8 cellular contexts compared by ENCODE assay signal in genomic region chr4:2416564-2417195, GRCh38. TPM values are rescaled to one million over a fixed set of nuclear protein-coding genes. Genes with fewer than 3 reads are reported as not detected.
DNase-seq lines count a peak whose midpoint lies in the region; ATAC-seq and TF ChIP-seq lines count a peak whose summit lies in the region.

No MANE protein-coding gene starts in this region.

- in situ Hi-C loops in GM23248 (cut with MboI) = no loop called here

- TF ChIP-seq CTCF in fibroblast of lung (conservative IDR thresholded peaks at IDR 0.05 in 1 of 2, IDR thresholded peaks at IDR 0.05 in 1 of 2; ENCODE audit: low read depth in 1 of 2, low read length in 2 of 2) (no peak), parathyroid adenoma (IDR thresholded peaks at IDR 0.05) (no peak)

- no peaks in the 10 kb centered on the region for H3K9me3 Mint-ChIP-seq in activated CD4-positive, alpha-beta memory T cell treated with anti-CD3 and anti-CD28 coated beads for 36 hours

- H3K27ac Mint-ChIP-seq in activated CD4-positive, alpha-beta memory T cell treated with anti-CD3 and anti-CD28 coated beads for 36 hours = peak overlapping the region; percentile 61

- peak overlapping the region; percentile 74 for H3K4me3 ChIP-seq in GM23248
- H3K4me3 ChIP-seq in fibroblast of lung (replicated peaks in 1 of 4; ENCODE audit: control extremely low read depth in 1 of 4, insufficient read depth in 1 of 4, low read depth in 3 of 4, low read length in 4 of 4) = peak overlapping the region; percentile 24 to 62 (median 47)
- no peak overlapping the region for H3K4me3 ChIP-seq in parathyroid adenoma (ENCODE audit: low read depth, low read length)

- peaks cover 11% of the 10 kb centered on the region for H3K27me3 Mint-ChIP-seq in activated CD4-positive, alpha-beta memory T cell treated with anti-CD3 and anti-CD28 coated beads for 36 hours

- H2AFZ ChIP-seq in GM23248 (peak overlapping the region; percentile 47), fibroblast of lung (ENCODE audit: low read length) (peak overlapping the region; percentile 47), parathyroid adenoma (peak overlapping the region; percentile 42)

- H3K4me1 ChIP-seq in GM23248 (ENCODE audit: insufficient read depth) = peaks cover 19% of the 10 kb centered on the region
- peaks cover 14% of the 10 kb centered on the region for H3K4me1 ChIP-seq in fibroblast of lung (ENCODE audit: control insufficient read depth, extremely low read depth, insufficient read depth, low read length)
- peaks cover 5% of the 10 kb centered on the region for H3K4me1 ChIP-seq in parathyroid adenoma

- peaks cover 2% of the 10 kb centered on the region for H3K36me3 Mint-ChIP-seq in activated CD4-positive, alpha-beta memory T cell treated with anti-CD3 and anti-CD28 coated beads for 36 hours

- H3K27ac ChIP-seq in GM23248 (no peak overlapping the region), fibroblast of lung (ENCODE audit: insufficient read depth, low read length) (peak overlapping the region; percentile 39), parathyroid adenoma (no peak overlapping the region)

- H3K9me2 ChIP-seq in GM23248 (ENCODE audit: insufficient read depth) = no peaks in the 10 kb centered on the region

- WGBS in GM23248 (ENCODE audit: low coverage in 1 of 2, low lambda C conversion rate in 2 of 2, missing lambda C conversion rate in 2 of 2), 2 experiments = 27 to 34% methylated on average over 41 to 53 of the region's 53 CpGs

- peaks cover 32% of the 10 kb centered on the region for H3F3A ChIP-seq in GM23248 (ENCODE audit: insufficient read depth)

- H3K4me2 ChIP-seq in GM23248 (ENCODE audit: unreplicated experiment) (peak overlapping the region; percentile 62), fibroblast of lung (ENCODE audit: extremely low read depth, insufficient read depth, low read length) (peak overlapping the region; percentile 87), parathyroid adenoma (ENCODE audit: low read length) (peak overlapping the region; percentile 64)

- peaks cover 54% of the 10 kb centered on the region for H3K4me1 Mint-ChIP-seq in activated CD4-positive, alpha-beta memory T cell treated with anti-CD3 and anti-CD28 coated beads for 36 hours (ENCODE audit: low read depth)

- H3K27me3 ChIP-seq in GM23248 (replicated peaks; ENCODE audit: insufficient read depth) (peaks cover 23% of the 10 kb centered on the region), fibroblast of lung (ENCODE audit: control insufficient read depth, insufficient read depth, low read length) (peaks cover 17% of the 10 kb centered on the region), parathyroid adenoma (ENCODE audit: control insufficient read depth, insufficient read depth, low read length) (no peaks in the 10 kb centered on the region)

- H4K20me1 ChIP-seq in GM23248 (ENCODE audit: insufficient read depth) (no peaks in the 10 kb centered on the region), fibroblast of lung (ENCODE audit: control insufficient read depth, extremely low read depth, insufficient read depth, low read length) (no peaks in the 10 kb centered on the region)

- ATAC-seq in GM19351 (IDR thresholded peaks at IDR 0.05; ENCODE audit: unreplicated experiment) (no peak), GM18858 (IDR thresholded peaks at IDR 0.05; ENCODE audit: unreplicated experiment) (no peak)

- no peaks in the 10 kb centered on the region for H3K36me3 ChIP-seq in GM23248 (ENCODE audit: low read depth)
- no peaks in the 10 kb centered on the region for H3K36me3 ChIP-seq in fibroblast of lung (ENCODE audit: control insufficient read depth, insufficient read depth, low read length)
- no peaks in the 10 kb centered on the region for H3K36me3 ChIP-seq in parathyroid adenoma (ENCODE audit: control insufficient read depth, insufficient read depth, low read length)

- H3K79me2 ChIP-seq in GM23248 (ENCODE audit: insufficient read depth) (no peaks in the 10 kb centered on the region), fibroblast of lung (ENCODE audit: control insufficient read depth, insufficient read depth, low read length) (peaks cover 9% of the 10 kb centered on the region), parathyroid adenoma (no peaks in the 10 kb centered on the region)

- CTCF ChIA-PET in activated CD4-positive, alpha-beta memory T cell treated with anti-CD3 and anti-CD28 coated beads for 36 hours (lab: Charles Lee) = interaction anchor here (1.7 to 2.4 kb wide), 2 partner anchors 25 to 46 kb away, joined by 5 to 8 read pairs; no protein-coding TSS in a partner anchor

- peak overlapping the region; percentile 31; the same call in 1 of the 2 replicates for H3K9ac ChIP-seq in GM23248
- H3K9ac ChIP-seq in fibroblast of lung (ENCODE audit: insufficient read depth, low read length) = peak overlapping the region; percentile 16
- H3K9ac ChIP-seq in parathyroid adenoma = no peak overlapping the region

- H3K4me3 Mint-ChIP-seq in activated CD4-positive, alpha-beta memory T cell treated with anti-CD3 and anti-CD28 coated beads for 36 hours = peak overlapping the region; percentile 78

- DNase-seq in GM23248 (peak; percentile 59), fibroblast of lung (ENCODE audit: low read depth in 2 of 2) (peak in 1 of 2 donors; percentile 9), Kasumi-1 (lab: John Stamatoyannopoulos, UW) (no peak), SIG-M5 (lab: John Stamatoyannopoulos, UW) (no peak)
- DNase-seq in activated CD4-positive, alpha-beta memory T cell treated with anti-CD3 and anti-CD28 coated beads for 36 hours = peak; percentile 43

- intact Hi-C loops in activated CD4-positive, alpha-beta memory T cell treated with anti-CD3 and anti-CD28 coated beads for 36 hours (cut with micrococcal nuclease) = loop anchor here (5.0 to 10.0 kb wide), 3 partner anchors 412 to 694 kb away; partner anchors contain the start of genes GRK4, NELFA, NOP14 and TACC3

- no peaks in the 10 kb centered on the region for H3K9me3 ChIP-seq in GM23248 (ENCODE audit: low read depth)
- H3K9me3 ChIP-seq in fibroblast of lung (ENCODE audit: control insufficient read depth, insufficient read depth, low read depth, low read length) = no peaks in the 10 kb centered on the region
- no peaks in the 10 kb centered on the region for H3K9me3 ChIP-seq in parathyroid adenoma (ENCODE audit: control insufficient read depth, low read length)

- POLR2A ChIA-PET in activated CD4-positive, alpha-beta memory T cell treated with anti-CD3 and anti-CD28 coated beads for 36 hours (lab: Charles Lee) = interaction anchor here (2.2 kb wide), 1 partner anchor 52 kb away, joined by 7 read pairs; the partner anchor contains the start of gene RNF4

RNA-seq across cellular contexts. Expression of gene ZFYVE28, which starts 1.8 kb away (rescaled TPM):
- total RNA-seq in GM23248 (2014; rRNA removed; shearing (Covaris generic)) = 8.9 and 9.6 TPM in 2 replicates
- polyA plus RNA-seq in GM23248 (2016; fragmentation: Nextera tagmentation; extraction: Ambion mirVana) = 4.6 and 4.8 TPM in 2 replicates
- 10 to 100 TPM; 19.7 to 20.0 TPM for total RNA-seq in activated CD4-positive, alpha-beta memory T cell treated with anti-CD3 and anti-CD28 coated beads for 36 hours
- total RNA-seq in fibroblast of lung = 8.2 and 11.6 TPM in 2 replicates
- polyA plus RNA-seq in fibroblast of lung = 2.4 and 5.0 TPM in 2 replicates
- 2.6 and 7.2 TPM in 2 replicates for polyA plus RNA-seq in fibroblast of lung (2012)
- polyA minus RNA-seq in fibroblast of lung (ENCODE audit: low replicate concordance) = 2.7 and 6.6 TPM in 2 replicates

RNA-seq across cellular contexts. Expression of gene CFAP99, which starts 2.1 kb away (rescaled TPM):
- not detected in 2 replicates for total RNA-seq in GM23248 (2014; rRNA removed; shearing (Covaris generic))
- polyA plus RNA-seq in GM23248 (2016; fragmentation: Nextera tagmentation; extraction: Ambion mirVana) (not detected in 2 replicates), fibroblast of lung (not detected in 2 replicates)
- total RNA-seq in activated CD4-positive, alpha-beta memory T cell treated with anti-CD3 and anti-CD28 coated beads for 36 hours = not detected
- total RNA-seq in fibroblast of lung = under 0.01 TPM in 1 of 2 replicates, not detected in the other
- polyA plus RNA-seq in fibroblast of lung (2012) = not detected in 2 replicates
- polyA minus RNA-seq in fibroblast of lung (ENCODE audit: low replicate concordance) = 0.15 TPM in 1 of 2 replicates, not detected in the other

RNA-seq across cellular contexts. Expression of gene RNF4, which starts 52.2 kb away (rescaled TPM):
- total RNA-seq in GM23248 (2014; rRNA removed; shearing (Covaris generic)) = 66.5 and 67.5 TPM in 2 replicates
- polyA plus RNA-seq in GM23248 (2016; fragmentation: Nextera tagmentation; extraction: Ambion mirVana) = 63.1 and 67.8 TPM in 2 replicates
- 10 to 100 TPM; 84.6 to 90.3 TPM for total RNA-seq in activated CD4-positive, alpha-beta memory T cell treated with anti-CD3 and anti-CD28 coated beads for 36 hours
- total RNA-seq in fibroblast of lung = 32.4 and 45.6 TPM in 2 replicates
- polyA plus RNA-seq in fibroblast of lung = 72.4 and 89.4 TPM in 2 replicates
- 40.4 and 41.9 TPM in 2 replicates for polyA plus RNA-seq in fibroblast of lung (2012)
- polyA minus RNA-seq in fibroblast of lung (ENCODE audit: low replicate concordance) = 62.6 and 100 TPM in 2 replicates

Comparison
In these comparisons a context has a peak if more than half of its experiments do, and no peak if none do; other contexts are left out.
1. DNase-seq: peak in GM23248 (single experiment) and activated CD4-positive, alpha-beta memory T cell treated with anti-CD3 and anti-CD28 coated beads for 36 hours (single experiment); none in Kasumi-1 (0 of 2) and SIG-M5 (single experiment).
2. Peak in every context shown above with its lines, with median percentiles within 50 percentile points of each other: H2AFZ ChIP-seq and H3K4me2 ChIP-seq.